ENCODE assay signal across 1 cellular context in genomic region chr4:124104101-124104500, GRCh38.
TF ChIP-seq lines count a peak whose summit lies in the region.

No MANE protein-coding gene starts in this region.

TF ChIP-seq in H1, 55 proteins besides CTCF, POLR2A, EP300 and RAD21 (continued from another document):
- TF ChIP-seq ATF2 (IDR thresholded peaks at IDR 0.05; ENCODE audit: low read length) (no peak), SIX5 (IDR thresholded peaks at IDR 0.05; ENCODE audit: low read depth, low read length) (no peak), CREB1 (IDR thresholded peaks at IDR 0.05) (no peak), ZNF274 (IDR thresholded peaks at IDR 0.05; ENCODE audit: borderline replicate concordance, extremely low read depth, low read length) (no peak), HDAC2 (IDR thresholded peaks at IDR 0.05; ENCODE audit: borderline replicate concordance in 1 of 2, low read depth in 2 of 2, low read length in 2 of 2) (no peak), BCL11A (IDR thresholded peaks at IDR 0.05; ENCODE audit: low read depth in 2 of 2, low read length in 2 of 2) (no peak), TCF12 (IDR thresholded peaks at IDR 0.05; ENCODE audit: low read depth, low read length) (no peak), SP2 (IDR thresholded peaks at IDR 0.05; ENCODE audit: low read length) (no peak), CBX8 (IDR thresholded peaks at IDR 0.05; ENCODE audit: borderline replicate concordance, low read depth, low read length) (no peak), CTBP2 (IDR thresholded peaks at IDR 0.05; ENCODE audit: borderline replicate concordance, insufficient read depth, insufficient read length, low read length) (no peak), SUZ12 (IDR thresholded peaks at IDR 0.05; ENCODE audit: low read length) (no peak), CHD2 (IDR thresholded peaks at IDR 0.05; ENCODE audit: low read length) (no peak)
TF ChIP-seq in H1: peak in this region for 0.
